20 cellular contexts compared by ENCODE assay signal in genomic region chr12:50525422-50525821, GRCh38. TPM values are rescaled to one million over a fixed set of nuclear protein-coding genes. Genes with fewer than 3 reads are reported as not detected.
DNase-seq lines count a peak whose midpoint lies in the region; ATAC-seq and TF ChIP-seq lines count a peak whose summit lies in the region.
"Had no signal": no experiment of that assay in that cellular context is flagged by ENCODE, and none has a peak within 500 bp of the region (broad histone marks: within the 10 kb centered on the region; RNA-seq: fewer than 3 reads in every experiment).

No MANE protein-coding gene starts in this region.

- POLR2A ChIA-PET in CD4-positive, alpha-beta T cell (lab: Charles Lee), result interaction anchor here (0.5 to 2.1 kb wide), 2 partner anchors 17 to 19 kb away, joined by 3 to 9 read pairs; no protein-coding TSS in a partner anchor

- peak overlapping the region; percentile 19 for H3K27ac Mint-ChIP-seq in T-helper 2 cell treated with Interferon-gamma antibody and Interleukin-4, amounts not matched to agents 5 μg/mL and 100 μg/mL, for 36 hours
- peak overlapping the region; percentile 68 for H3K27ac Mint-ChIP-seq in CD4-positive, alpha-beta T cell
- peak overlapping the region; percentile 34 for H3K27ac Mint-ChIP-seq in activated T-helper 2 cell treated with anti-CD3 and anti-CD28 coated beads, Interferon-gamma antibody, Interleukin-2, Interleukin-4, amounts not matched to agents 10 μg/mL and 5 μg/mL and 100 μg/mL, durations not matched to agents 14 hours and 24 hours and 36 hours
- H3K27ac Mint-ChIP-seq in nephron, result peak overlapping the region in 2 of 3 experiments; percentile 18 to 49

- H3K4me3 Mint-ChIP-seq in T-helper 2 cell treated with Interferon-gamma antibody and Interleukin-4, amounts not matched to agents 5 μg/mL and 100 μg/mL, for 36 hours, result no peak overlapping the region
- H3K4me3 Mint-ChIP-seq in CD4-positive, alpha-beta T cell, result no peak overlapping the region
- H3K4me3 Mint-ChIP-seq in activated T-helper 2 cell treated with anti-CD3 and anti-CD28 coated beads, Interferon-gamma antibody, Interleukin-2, Interleukin-4, amounts not matched to agents 10 μg/mL and 5 μg/mL and 100 μg/mL, durations not matched to agents 14 hours and 24 hours and 36 hours (ENCODE audit: low read depth), result no peak overlapping the region
- H3K4me3 Mint-ChIP-seq in nephron, result no peak overlapping the region
- H3K4me3 Mint-ChIP-seq: HFFc6 had no signal

- no peak for TF ChIP-seq CTCF in CD4-positive, alpha-beta T cell (IDR thresholded peaks at IDR 0.05)
- no peak for TF ChIP-seq CTCF in nephron (IDR thresholded peaks at IDR 0.05; ENCODE audit: unreplicated experiment in 3 of 3)

- H3K27ac ChIP-seq in CD4-positive, alpha-beta T cell (ENCODE audit: low read depth, low read length), result no peak overlapping the region
- H3K27ac ChIP-seq: esophagus muscularis mucosa, gastrocnemius medialis, lower lobe of right lung, RWPE1 had no signal

- no peak for ATAC-seq in CD4-positive, alpha-beta T cell (ENCODE audit: poor library complexity)
- ATAC-seq: gastrocnemius medialis had no signal

- no peaks in the 10 kb centered on the region for H3K27me3 Mint-ChIP-seq in T-helper 2 cell treated with Interferon-gamma antibody and Interleukin-4, amounts not matched to agents 5 μg/mL and 100 μg/mL, for 36 hours (ENCODE audit: low read depth)
- no peaks in the 10 kb centered on the region for H3K27me3 Mint-ChIP-seq in CD4-positive, alpha-beta T cell
- no peaks in the 10 kb centered on the region for H3K27me3 Mint-ChIP-seq in activated T-helper 2 cell treated with anti-CD3 and anti-CD28 coated beads, Interferon-gamma antibody, Interleukin-2, Interleukin-4, amounts not matched to agents 10 μg/mL and 5 μg/mL and 100 μg/mL, durations not matched to agents 14 hours and 24 hours and 36 hours (ENCODE audit: low read depth)
- H3K27me3 Mint-ChIP-seq in nephron (ENCODE audit: low read depth), result no peaks in the 10 kb centered on the region

- intact Hi-C loops in CD4-positive, alpha-beta T cell (cut with DNase I, micrococcal nuclease), result no loop called here
- intact Hi-C loops in activated T-helper 2 cell treated with anti-CD3 and anti-CD28 coated beads, Interferon-gamma antibody, Interleukin-2, Interleukin-4, amounts not matched to agents 10 μg/mL and 5 μg/mL and 100 μg/mL, durations not matched to agents 14 hours and 24 hours and 36 hours (cut with micrococcal nuclease), result no loop called here

- CTCF ChIA-PET in CD4-positive, alpha-beta T cell (lab: Charles Lee), result no interaction called here

- no peaks in the 10 kb centered on the region for H3K9me3 ChIP-seq in CD4-positive, alpha-beta T cell (ENCODE audit: control insufficient read depth, low read length)
- H3K9me3 ChIP-seq: esophagus muscularis mucosa, gastrocnemius medialis, lower lobe of right lung had no signal

- H3K9me3 Mint-ChIP-seq in T-helper 2 cell treated with Interferon-gamma antibody and Interleukin-4, amounts not matched to agents 5 μg/mL and 100 μg/mL, for 36 hours, result peaks cover 3% of the 10 kb centered on the region
- H3K9me3 Mint-ChIP-seq in CD4-positive, alpha-beta T cell, result no peaks in the 10 kb centered on the region
- H3K9me3 Mint-ChIP-seq in activated T-helper 2 cell treated with anti-CD3 and anti-CD28 coated beads, Interferon-gamma antibody, Interleukin-2, Interleukin-4, amounts not matched to agents 10 μg/mL and 5 μg/mL and 100 μg/mL, durations not matched to agents 14 hours and 24 hours and 36 hours, result peaks cover 3% of the 10 kb centered on the region
- H3K9me3 Mint-ChIP-seq in nephron, result peaks cover 4% of the 10 kb centered on the region
- H3K9me3 Mint-ChIP-seq: HFFc6 had no signal

- H3K27me3 ChIP-seq in CD4-positive, alpha-beta T cell (ENCODE audit: control insufficient read depth, insufficient read depth, low read length), result no peaks in the 10 kb centered on the region
- H3K27me3 ChIP-seq: esophagus muscularis mucosa, gastrocnemius medialis had no signal

- peaks cover 25% of the 10 kb centered on the region for H3K36me3 Mint-ChIP-seq in T-helper 2 cell treated with Interferon-gamma antibody and Interleukin-4, amounts not matched to agents 5 μg/mL and 100 μg/mL, for 36 hours (ENCODE audit: low read depth)
- H3K36me3 Mint-ChIP-seq in CD4-positive, alpha-beta T cell (ENCODE audit: low read depth), result peaks cover 31% of the 10 kb centered on the region
- H3K36me3 Mint-ChIP-seq in activated T-helper 2 cell treated with anti-CD3 and anti-CD28 coated beads, Interferon-gamma antibody, Interleukin-2, Interleukin-4, amounts not matched to agents 10 μg/mL and 5 μg/mL and 100 μg/mL, durations not matched to agents 14 hours and 24 hours and 36 hours (ENCODE audit: low read depth), result peaks cover 26% of the 10 kb centered on the region
- H3K36me3 Mint-ChIP-seq in nephron (ENCODE audit: low read depth), result peaks cover 34% of the 10 kb centered on the region

- peaks cover 36% of the 10 kb centered on the region for H3K4me1 Mint-ChIP-seq in T-helper 2 cell treated with Interferon-gamma antibody and Interleukin-4, amounts not matched to agents 5 μg/mL and 100 μg/mL, for 36 hours (ENCODE audit: low read depth)
- peaks cover 54% of the 10 kb centered on the region for H3K4me1 Mint-ChIP-seq in CD4-positive, alpha-beta T cell (ENCODE audit: low read depth)
- H3K4me1 Mint-ChIP-seq in activated T-helper 2 cell treated with anti-CD3 and anti-CD28 coated beads, Interferon-gamma antibody, Interleukin-2, Interleukin-4, amounts not matched to agents 10 μg/mL and 5 μg/mL and 100 μg/mL, durations not matched to agents 14 hours and 24 hours and 36 hours (ENCODE audit: low read depth), result peaks cover 35% of the 10 kb centered on the region
- H3K4me1 Mint-ChIP-seq in nephron, result peaks cover 28% of the 10 kb centered on the region

- DNase-seq in T-helper 2 cell treated with Interferon-gamma antibody and Interleukin-4, amounts not matched to agents 5 μg/mL and 100 μg/mL, for 36 hours (ENCODE audit: low spot score), result no peak
- DNase-seq in T-helper 2 cell (no peak), DMS153 treated with DMSO at 0.1 percent for 48 hours (lab: John Stamatoyannopoulos, UW; ENCODE audit: unreplicated experiment) (no peak), RPMI8226 (no peak), NCI-H345 (lab: John Stamatoyannopoulos, UW) (no peak)
- DNase-seq in CD4-positive, alpha-beta T cell, result no peak
- DNase-seq in activated T-helper 2 cell treated with anti-CD3 and anti-CD28 coated beads, Interferon-gamma antibody, Interleukin-2, Interleukin-4, amounts not matched to agents 10 μg/mL and 5 μg/mL and 100 μg/mL, durations not matched to agents 14 hours and 24 hours and 36 hours (ENCODE audit: low spot score), result no peak
- DNase-seq: amygdala; DMS153; effector CD8-positive, alpha-beta T cell; gastrocnemius medialis; GF-D8; HFFc6; lower lobe of right lung; NCI-H1417 treated with DMSO at 0.1 percent for 48 hours; NCI-H524 treated with DMSO at 0.1 percent for 48 hours; stimulated activated CD4-positive, alpha-beta T cell treated with anti-CD3 and anti-CD28 coated beads, Interleukin-4, amount 100 ng/mL, for 4 hours had no signal

RNA-seq across cellular contexts. Expression of gene DIP2B, which starts 20.6 kb away (rescaled TPM):
- total RNA-seq in CD4-positive, alpha-beta T cell, result 10 to 100 TPM; 29.5 to 30.0 TPM
- total RNA-seq in activated T-helper 2 cell treated with anti-CD3 and anti-CD28 coated beads, Interferon-gamma antibody, Interleukin-2, Interleukin-4, amounts not matched to agents 10 μg/mL and 5 μg/mL and 100 μg/mL, durations not matched to agents 14 hours and 24 hours and 36 hours, result 27.4 and 29.1 TPM in 2 replicates
